1 cellular context compared by ENCODE assay signal in the genomic region with DNA sequence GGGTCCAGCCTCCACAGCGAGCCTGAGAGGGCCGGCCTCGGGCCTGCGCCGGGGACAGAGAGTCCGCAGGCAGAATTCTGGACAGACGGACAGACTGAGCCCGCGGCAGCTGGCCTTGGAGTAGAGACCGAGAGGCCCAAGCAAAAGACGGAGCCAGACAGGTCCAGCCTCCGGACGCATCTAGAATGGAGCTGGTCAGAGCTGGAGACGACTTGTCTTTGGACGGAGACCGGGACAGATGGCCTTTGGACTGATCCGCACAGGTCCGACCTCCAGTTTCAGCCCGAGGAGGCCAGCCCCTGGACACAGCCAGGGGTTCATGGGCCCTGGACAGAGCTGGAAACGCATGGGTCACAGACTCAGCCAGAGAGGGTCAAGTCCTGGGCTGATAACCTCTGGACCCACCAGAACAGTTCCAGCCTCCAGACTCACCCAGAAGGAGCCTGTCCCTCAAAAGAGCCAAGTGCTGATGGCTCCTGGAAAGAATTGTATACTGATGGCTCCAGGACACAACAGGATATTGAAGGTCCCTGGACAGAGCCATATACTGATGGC.
A peak's percentile ranks its signal among the peaks of the same experiment; 100 is the strongest.
TF ChIP-seq lines count a peak whose summit lies in the region.

No MANE protein-coding gene starts in this region.

TF ChIP-seq in HepG2, 621 proteins besides CTCF, POLR2A, EP300 and RAD21 (continued from another document and continues in another):
- TF ChIP-seq, protein P1, sequence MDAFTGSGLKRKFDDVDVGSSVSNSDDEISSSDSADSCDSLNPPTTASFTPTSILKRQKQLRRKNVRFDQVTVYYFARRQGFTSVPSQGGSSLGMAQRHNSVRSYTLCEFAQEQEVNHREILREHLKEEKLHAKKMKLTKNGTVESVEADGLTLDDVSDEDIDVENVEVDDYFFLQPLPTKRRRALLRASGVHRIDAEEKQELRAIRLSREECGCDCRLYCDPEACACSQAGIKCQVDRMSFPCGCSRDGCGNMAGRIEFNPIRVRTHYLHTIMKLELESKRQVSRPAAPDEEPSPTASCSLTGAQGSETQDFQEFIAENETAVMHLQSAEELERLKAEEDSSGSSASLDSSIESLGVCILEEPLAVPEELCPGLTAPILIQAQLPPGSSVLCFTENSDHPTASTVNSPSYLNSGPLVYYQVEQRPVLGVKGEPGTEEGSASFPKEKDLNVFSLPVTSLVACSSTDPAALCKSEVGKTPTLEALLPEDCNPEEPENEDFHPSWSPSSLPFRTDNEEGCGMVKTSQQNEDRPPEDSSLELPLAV (CRISPR knock-in tag; conservative IDR thresholded peaks at IDR 0.05; ENCODE audit: low read depth), result no peak
- TF ChIP-seq ZNF713 (CRISPR knock-in tag; IDR thresholded peaks at IDR 0.05) (no peak), ZMYM2 (CRISPR knock-in tag; IDR thresholded peaks at IDR 0.05) (peak; percentile 34; the same call in 1 of the 2 replicates), DNMT1 (CRISPR knock-in tag; IDR thresholded peaks at IDR 0.05) (no peak), ZNF530 (CRISPR knock-in tag; IDR thresholded peaks at IDR 0.05; ENCODE audit: low read depth) (no peak), SP1 (IDR thresholded peaks at IDR 0.05) (no peak), SP1 (CRISPR knock-in tag; IDR thresholded peaks at IDR 0.05) (no peak), MZF1 (CRISPR knock-in tag; IDR thresholded peaks at IDR 0.05; ENCODE audit: borderline replicate concordance) (no peak), DBP (CRISPR knock-in tag; IDR thresholded peaks at IDR 0.05; ENCODE audit: not compliant biosample characterization) (no peak), AHDC1 (CRISPR knock-in tag; IDR thresholded peaks at IDR 0.05; ENCODE audit: borderline replicate concordance) (no peak), ZFY (CRISPR knock-in tag; IDR thresholded peaks at IDR 0.05) (peak; percentile 84), KLF9 (CRISPR knock-in tag; IDR thresholded peaks at IDR 0.05; ENCODE audit: low read depth) (no peak), ZNF773 (CRISPR knock-in tag; IDR thresholded peaks at IDR 0.05; ENCODE audit: borderline replicate concordance) (no peak), STAG1 (CRISPR knock-in tag; IDR thresholded peaks at IDR 0.05) (no peak), ZIK1 (CRISPR knock-in tag; IDR thresholded peaks at IDR 0.05; ENCODE audit: borderline replicate concordance, low read depth) (no peak), MXI1 (IDR thresholded peaks at IDR 0.05; ENCODE audit: borderline replicate concordance, low read depth, low read length) (no peak), RXRB (CRISPR knock-in tag; IDR thresholded peaks at IDR 0.05; ENCODE audit: borderline replicate concordance) (no peak), ZNF253 (CRISPR knock-in tag; IDR thresholded peaks at IDR 0.05; ENCODE audit: borderline replicate concordance) (no peak), HDAC6 (IDR thresholded peaks at IDR 0.05; ENCODE audit: low read depth, low read length) (no peak), ZNF503 (CRISPR knock-in tag; IDR thresholded peaks at IDR 0.05) (no peak), CENPT (CRISPR knock-in tag; IDR thresholded peaks at IDR 0.05; ENCODE audit: low read depth) (no peak), THAP11 (CRISPR knock-in tag; IDR thresholded peaks at IDR 0.05) (no peak), ZNF12 (CRISPR knock-in tag; IDR thresholded peaks at IDR 0.05) (no peak), ZNF569 (CRISPR knock-in tag; IDR thresholded peaks at IDR 0.05; ENCODE audit: borderline replicate concordance) (no peak), ZNF33A (CRISPR knock-in tag; IDR thresholded peaks at IDR 0.05; ENCODE audit: borderline replicate concordance) (no peak), HNF4A (CRISPR knock-in tag; IDR thresholded peaks at IDR 0.05) (peak; percentile 63), ZNF790 (CRISPR knock-in tag; IDR thresholded peaks at IDR 0.05; ENCODE audit: borderline replicate concordance) (peak; percentile 29; the same call in 1 of the 2 replicates), SRY (CRISPR knock-in tag; IDR thresholded peaks at IDR 0.05) (no peak), CBX2 (IDR thresholded peaks at IDR 0.05; ENCODE audit: low read depth, low read length) (no peak), CBX2 (CRISPR knock-in tag; IDR thresholded peaks at IDR 0.05; ENCODE audit: low read depth) (no peak), ZNF205 (CRISPR knock-in tag; IDR thresholded peaks at IDR 0.05) (no peak), ETV6 (CRISPR knock-in tag; conservative IDR thresholded peaks at IDR 0.05) (no peak), PCBP2 (optimal IDR thresholded peaks at IDR 0.05; ENCODE audit: low read depth, low read length, poor library complexity, severe bottlenecking) (no peak)
- TF ChIP-seq, protein P2, sequence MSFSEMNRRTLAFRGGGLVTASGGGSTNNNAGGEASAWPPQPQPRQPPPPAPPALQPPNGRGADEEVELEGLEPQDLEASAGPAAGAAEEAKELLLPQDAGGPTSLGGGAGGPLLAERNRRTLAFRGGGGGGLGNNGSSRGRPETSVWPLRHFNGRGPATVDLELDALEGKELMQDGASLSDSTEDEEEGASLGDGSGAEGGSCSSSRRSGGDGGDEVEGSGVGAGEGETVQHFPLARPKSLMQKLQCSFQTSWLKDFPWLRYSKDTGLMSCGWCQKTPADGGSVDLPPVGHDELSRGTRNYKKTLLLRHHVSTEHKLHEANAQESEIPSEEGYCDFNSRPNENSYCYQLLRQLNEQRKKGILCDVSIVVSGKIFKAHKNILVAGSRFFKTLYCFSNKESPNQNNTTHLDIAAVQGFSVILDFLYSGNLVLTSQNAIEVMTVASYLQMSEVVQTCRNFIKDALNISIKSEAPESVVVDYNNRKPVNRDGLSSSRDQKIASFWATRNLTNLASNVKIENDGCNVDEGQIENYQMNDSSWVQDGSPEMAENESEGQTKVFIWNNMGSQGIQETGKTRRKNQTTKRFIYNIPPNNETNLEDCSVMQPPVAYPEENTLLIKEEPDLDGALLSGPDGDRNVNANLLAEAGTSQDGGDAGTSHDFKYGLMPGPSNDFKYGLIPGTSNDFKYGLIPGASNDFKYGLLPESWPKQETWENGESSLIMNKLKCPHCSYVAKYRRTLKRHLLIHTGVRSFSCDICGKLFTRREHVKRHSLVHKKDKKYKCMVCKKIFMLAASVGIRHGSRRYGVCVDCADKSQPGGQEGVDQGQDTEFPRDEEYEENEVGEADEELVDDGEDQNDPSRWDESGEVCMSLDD (CRISPR knock-in tag; IDR thresholded peaks at IDR 0.05; ENCODE audit: borderline replicate concordance), result 0 out of 2 replicates have a peak, but pooled peaks have one; percentile 4
- TF ChIP-seq, protein P3, sequence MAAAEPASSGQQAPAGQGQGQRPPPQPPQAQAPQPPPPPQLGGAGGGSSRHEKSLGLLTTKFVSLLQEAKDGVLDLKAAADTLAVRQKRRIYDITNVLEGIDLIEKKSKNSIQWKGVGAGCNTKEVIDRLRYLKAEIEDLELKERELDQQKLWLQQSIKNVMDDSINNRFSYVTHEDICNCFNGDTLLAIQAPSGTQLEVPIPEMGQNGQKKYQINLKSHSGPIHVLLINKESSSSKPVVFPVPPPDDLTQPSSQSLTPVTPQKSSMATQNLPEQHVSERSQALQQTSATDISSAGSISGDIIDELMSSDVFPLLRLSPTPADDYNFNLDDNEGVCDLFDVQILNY (CRISPR knock-in tag; conservative IDR thresholded peaks at IDR 0.05), result no peak
- TF ChIP-seq, protein P4, sequence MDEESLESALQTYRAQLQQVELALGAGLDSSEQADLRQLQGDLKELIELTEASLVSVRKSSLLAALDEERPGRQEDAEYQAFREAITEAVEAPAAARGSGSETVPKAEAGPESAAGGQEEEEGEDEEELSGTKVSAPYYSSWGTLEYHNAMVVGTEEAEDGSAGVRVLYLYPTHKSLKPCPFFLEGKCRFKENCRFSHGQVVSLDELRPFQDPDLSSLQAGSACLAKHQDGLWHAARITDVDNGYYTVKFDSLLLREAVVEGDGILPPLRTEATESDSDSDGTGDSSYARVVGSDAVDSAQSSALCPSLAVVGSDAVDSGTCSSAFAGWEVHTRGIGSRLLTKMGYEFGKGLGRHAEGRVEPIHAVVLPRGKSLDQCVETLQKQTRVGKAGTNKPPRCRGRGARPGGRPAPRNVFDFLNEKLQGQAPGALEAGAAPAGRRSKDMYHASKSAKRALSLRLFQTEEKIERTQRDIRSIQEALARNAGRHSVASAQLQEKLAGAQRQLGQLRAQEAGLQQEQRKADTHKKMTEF (CRISPR knock-in tag; IDR thresholded peaks at IDR 0.05), result no peak
- TF ChIP-seq, protein P5, sequence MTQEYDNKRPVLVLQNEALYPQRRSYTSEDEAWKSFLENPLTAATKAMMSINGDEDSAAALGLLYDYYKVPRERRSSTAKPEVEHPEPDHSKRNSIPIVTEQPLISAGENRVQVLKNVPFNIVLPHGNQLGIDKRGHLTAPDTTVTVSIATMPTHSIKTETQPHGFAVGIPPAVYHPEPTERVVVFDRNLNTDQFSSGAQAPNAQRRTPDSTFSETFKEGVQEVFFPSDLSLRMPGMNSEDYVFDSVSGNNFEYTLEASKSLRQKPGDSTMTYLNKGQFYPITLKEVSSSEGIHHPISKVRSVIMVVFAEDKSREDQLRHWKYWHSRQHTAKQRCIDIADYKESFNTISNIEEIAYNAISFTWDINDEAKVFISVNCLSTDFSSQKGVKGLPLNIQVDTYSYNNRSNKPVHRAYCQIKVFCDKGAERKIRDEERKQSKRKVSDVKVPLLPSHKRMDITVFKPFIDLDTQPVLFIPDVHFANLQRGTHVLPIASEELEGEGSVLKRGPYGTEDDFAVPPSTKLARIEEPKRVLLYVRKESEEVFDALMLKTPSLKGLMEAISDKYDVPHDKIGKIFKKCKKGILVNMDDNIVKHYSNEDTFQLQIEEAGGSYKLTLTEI (CRISPR knock-in tag; conservative IDR thresholded peaks at IDR 0.05), result no peak
- TF ChIP-seq, protein P6, sequence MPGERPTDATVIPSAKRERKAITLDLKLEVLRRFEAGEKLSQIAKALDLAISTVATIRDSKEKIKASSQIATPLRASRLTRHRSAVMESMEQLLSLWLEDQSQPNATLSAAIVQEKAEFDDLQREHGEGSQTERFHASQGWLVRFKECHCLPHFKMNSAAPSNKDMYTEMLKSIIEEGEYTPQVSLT (CRISPR knock-in tag; IDR thresholded peaks at IDR 0.05; ENCODE audit: borderline replicate concordance, low read depth), result no peak
- TF ChIP-seq, protein P7, sequence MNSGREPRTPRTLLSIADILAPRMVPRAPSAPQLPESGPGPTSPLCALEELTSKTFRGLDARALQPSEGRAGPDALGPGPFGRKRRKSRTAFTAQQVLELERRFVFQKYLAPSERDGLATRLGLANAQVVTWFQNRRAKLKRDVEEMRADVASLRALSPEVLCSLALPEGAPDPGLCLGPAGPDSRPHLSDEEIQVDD (CRISPR knock-in tag; IDR thresholded peaks at IDR 0.05; ENCODE audit: borderline replicate concordance), result no peak
- TF ChIP-seq, protein P8, sequence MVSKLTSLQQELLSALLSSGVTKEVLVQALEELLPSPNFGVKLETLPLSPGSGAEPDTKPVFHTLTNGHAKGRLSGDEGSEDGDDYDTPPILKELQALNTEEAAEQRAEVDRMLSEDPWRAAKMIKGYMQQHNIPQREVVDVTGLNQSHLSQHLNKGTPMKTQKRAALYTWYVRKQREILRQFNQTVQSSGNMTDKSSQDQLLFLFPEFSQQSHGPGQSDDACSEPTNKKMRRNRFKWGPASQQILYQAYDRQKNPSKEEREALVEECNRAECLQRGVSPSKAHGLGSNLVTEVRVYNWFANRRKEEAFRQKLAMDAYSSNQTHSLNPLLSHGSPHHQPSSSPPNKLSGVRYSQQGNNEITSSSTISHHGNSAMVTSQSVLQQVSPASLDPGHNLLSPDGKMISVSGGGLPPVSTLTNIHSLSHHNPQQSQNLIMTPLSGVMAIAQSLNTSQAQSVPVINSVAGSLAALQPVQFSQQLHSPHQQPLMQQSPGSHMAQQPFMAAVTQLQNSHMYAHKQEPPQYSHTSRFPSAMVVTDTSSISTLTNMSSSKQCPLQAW (CRISPR knock-in tag; IDR thresholded peaks at IDR 0.05), result no peak
